In the genomic region with DNA sequence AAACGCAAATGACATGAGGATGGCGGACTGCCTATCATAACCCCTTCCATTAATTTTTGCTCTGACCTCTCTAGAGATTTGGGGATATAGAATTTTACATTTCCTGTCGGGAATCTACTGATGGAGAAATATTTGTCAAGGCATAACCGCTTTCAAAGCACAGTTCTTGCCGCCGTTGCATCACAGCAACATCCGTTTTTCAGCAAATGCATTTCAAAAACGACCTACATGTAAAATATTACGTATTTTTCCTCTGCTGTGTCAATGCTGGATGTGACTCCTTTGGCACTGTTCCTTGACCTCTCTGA, we compare ENCODE assay signal across 8 cellular contexts. TPM values are rescaled to one million over a fixed set of nuclear protein-coding genes. Genes with fewer than 3 reads are reported as not detected.
DNase-seq lines count a peak whose midpoint lies in the region; ATAC-seq and TF ChIP-seq lines count a peak whose summit lies in the region.

No MANE protein-coding gene starts in this region.

- TF ChIP-seq CTCF in GM12865 (IDR thresholded peaks at IDR 0.05; ENCODE audit: insufficient read depth, low read depth, low read length, missing control alignments) (no peak), SU-DHL-6 (IDR thresholded peaks at IDR 0.05; ENCODE audit: insufficient read depth, low read length, poor library complexity, severe bottlenecking) (no peak), fibroblast of mammary gland (conservative IDR thresholded peaks at IDR 0.05; ENCODE audit: control insufficient read depth, insufficient read depth, low read depth, low read length) (no peak)

- peaks cover 81% of the 10 kb centered on the region for H3K79me2 ChIP-seq in SU-DHL-6 (ENCODE audit: insufficient read depth, low read length)

- peak overlapping the region; percentile 46 for H3K4me3 ChIP-seq in GM12865 (ENCODE audit: low read depth, low read length)
- H3K4me3 ChIP-seq in SU-DHL-6 (ENCODE audit: insufficient read depth, low read length, poor library complexity, severe bottlenecking): peak overlapping the region; percentile 39
- H3K4me3 ChIP-seq in fibroblast of mammary gland (ENCODE audit: control insufficient read depth, low read depth, low read length): peak overlapping the region; percentile 63
- H3K4me3 ChIP-seq in rectal smooth muscle tissue (ENCODE audit: low read length): peak overlapping the region; percentile 90

- H4K20me1 ChIP-seq in SU-DHL-6 (ENCODE audit: low read depth, low read length): peaks cover 27% of the 10 kb centered on the region

- no peak overlapping the region for H2AFZ ChIP-seq in SU-DHL-6 (ENCODE audit: low read depth, low read length, severe bottlenecking)

- no peaks in the 10 kb centered on the region for H3K9me2 ChIP-seq in SU-DHL-6 (replicated peaks; ENCODE audit: insufficient read depth, low read length)

- DNase-seq in GM12865 (ENCODE audit: low read depth) (no peak), fibroblast of mammary gland (ENCODE audit: low read depth) (no peak), left colon (no peak), EL (no peak), COLO829 (ENCODE audit: low spot score) (no peak), NCI-H82 (lab: John Stamatoyannopoulos, UW) (no peak)

- peak overlapping the region; percentile 91 for H3K9ac ChIP-seq in SU-DHL-6 (ENCODE audit: low read length)
- H3K9ac ChIP-seq in rectal smooth muscle tissue (ENCODE audit: low read length): peak overlapping the region; percentile 73

- H3K4me2 ChIP-seq in SU-DHL-6 (ENCODE audit: low read depth, low read length, poor library complexity, severe bottlenecking): peak overlapping the region; percentile 88

- H3K36me3 ChIP-seq in SU-DHL-6 (ENCODE audit: low read length) (no peaks in the 10 kb centered on the region), rectal smooth muscle tissue (ENCODE audit: control insufficient read depth, insufficient read depth, low read length) (no peaks in the 10 kb centered on the region)

- no peaks in the 10 kb centered on the region for H3K27me3 ChIP-seq in SU-DHL-6 (ENCODE audit: low read length)
- H3K27me3 ChIP-seq in rectal smooth muscle tissue (ENCODE audit: control insufficient read depth, insufficient read depth, low read length): no peaks in the 10 kb centered on the region

- peaks cover 33% of the 10 kb centered on the region for H3F3A ChIP-seq in SU-DHL-6 (ENCODE audit: insufficient read depth)

- intact Hi-C loops in left colon (cut with DNase I, micrococcal nuclease): no loop called here

- H3K27ac ChIP-seq in SU-DHL-6 (ENCODE audit: low read depth, low read length) (no peak overlapping the region), rectal smooth muscle tissue (ENCODE audit: low read depth, low read length) (peak overlapping the region; percentile 92)

- no peaks in the 10 kb centered on the region for H3K9me3 ChIP-seq in SU-DHL-6 (ENCODE audit: insufficient read depth, low read length)

- ATAC-seq in left colon: no peak

- peaks cover 25% of the 10 kb centered on the region for H3K4me1 ChIP-seq in rectal smooth muscle tissue (ENCODE audit: control insufficient read depth, insufficient read depth, low read length)

RNA-seq across cellular contexts. Expression of a gene that starts 4.9 kb away (rescaled TPM):
- total RNA-seq in left colon: 10 to 100 TPM; 64.6 to 86.4 TPM

RNA-seq across cellular contexts. Expression of a gene that starts 5.0 kb away (rescaled TPM):
- total RNA-seq in left colon: 10 to 100 TPM; 12.0 to 27.2 TPM

Comparison
In these comparisons a context has a peak if more than half of its experiments do, and no peak if none do; other contexts are left out.
1. H3K4me3 ChIP-seq: peak in every context shown above with its lines; median percentile 90 in rectal smooth muscle tissue; 63 in fibroblast of mammary gland; 46 in GM12865; 39 in SU-DHL-6.